11 cellular contexts compared by ENCODE assay signal in genomic region chr15:90593469-90594158, GRCh38.
DNase-seq lines count a peak whose midpoint lies in the region; ATAC-seq and TF ChIP-seq lines count a peak whose summit lies in the region.
"Had no signal": no experiment of that assay in that cellular context is flagged by ENCODE, and none has a peak within 500 bp of the region (broad histone marks: within the 10 kb centered on the region; RNA-seq: fewer than 3 reads in every experiment).

No MANE protein-coding gene starts in this region.

- H3K36me3 ChIP-seq in A673 (ENCODE audit: insufficient read depth, low read length, poor library complexity, severe bottlenecking) = no peaks in the 10 kb centered on the region
- no peaks in the 10 kb centered on the region for H3K36me3 ChIP-seq in mucosa of stomach (ENCODE audit: control insufficient read depth, insufficient read depth, low read length)

- H3K9ac ChIP-seq in mucosa of stomach (ENCODE audit: low read length) = peak overlapping the region; percentile 51

- TF ChIP-seq CTCF in A673 (conservative IDR thresholded peaks at IDR 0.05; ENCODE audit: low read depth, low read length) = no peak
- TF ChIP-seq CTCF in GM12864 (IDR thresholded peaks at IDR 0.05; ENCODE audit: low read depth, low read length, missing control alignments) = no peak

- H3K4me1 Mint-ChIP-seq in activated T-helper 2 cell treated with anti-CD3 and anti-CD28 coated beads, Interferon-gamma antibody, Interleukin-2, Interleukin-4, amounts not matched to agents 10 μg/mL and 5 μg/mL and 100 μg/mL, durations not matched to agents 14 hours and 24 hours and 36 hours (ENCODE audit: low read depth) = peaks cover 66% of the 10 kb centered on the region

- no peaks in the 10 kb centered on the region for H3K27me3 ChIP-seq in A673 (replicated peaks; ENCODE audit: insufficient read depth, low read depth, low read length, poor library complexity)
- no peaks in the 10 kb centered on the region for H3K27me3 ChIP-seq in mucosa of stomach (ENCODE audit: control insufficient read depth, insufficient read depth, low read length)

- no peak for DNase-seq in A673 (ENCODE audit: low spot score)
- no peak for DNase-seq in GM12864 (ENCODE audit: low read depth)
- no peak for DNase-seq in activated T-helper 2 cell treated with anti-CD3 and anti-CD28 coated beads, Interferon-gamma antibody, Interleukin-2, Interleukin-4, amounts not matched to agents 10 μg/mL and 5 μg/mL and 100 μg/mL, durations not matched to agents 14 hours and 24 hours and 36 hours (ENCODE audit: low spot score)
- DNase-seq in stimulated activated CD4-positive, alpha-beta T cell treated with anti-CD3 and anti-CD28 coated beads, Interleukin-4, amount 100 ng/mL, for 1 hour = no peak

- intact Hi-C loops in A673 (cut with micrococcal nuclease; ENCODE audit: unreplicated experiment) = loop anchor here (5.0 kb wide), 1 partner anchor 61 kb away; no protein-coding TSS in a partner anchor
- intact Hi-C loops in activated T-helper 2 cell treated with anti-CD3 and anti-CD28 coated beads, Interferon-gamma antibody, Interleukin-2, Interleukin-4, amounts not matched to agents 10 μg/mL and 5 μg/mL and 100 μg/mL, durations not matched to agents 14 hours and 24 hours and 36 hours (cut with micrococcal nuclease) = loop anchor here (1.0 to 2.0 kb wide), 3 partner anchors 23 to 28 kb away; no protein-coding TSS in a partner anchor

- no peak overlapping the region for H3K4me3 ChIP-seq in A673 (ENCODE audit: low read depth, low read length, poor library complexity, severe bottlenecking)
- H3K4me3 ChIP-seq in GM12864 (ENCODE audit: low read depth, low read length) = peak overlapping the region; percentile 13; the same call in 1 of the 2 replicates
- H3K4me3 ChIP-seq in mucosa of stomach (ENCODE audit: low read length) = no peak overlapping the region

- CTCF ChIA-PET in A673 (lab: Charles Lee) = no interaction called here

- H3K27me3 Mint-ChIP-seq in activated T-helper 2 cell treated with anti-CD3 and anti-CD28 coated beads, Interferon-gamma antibody, Interleukin-2, Interleukin-4, amounts not matched to agents 10 μg/mL and 5 μg/mL and 100 μg/mL, durations not matched to agents 14 hours and 24 hours and 36 hours (ENCODE audit: low read depth) = no peaks in the 10 kb centered on the region
- H3K27me3 Mint-ChIP-seq: progenitor cell of endocrine pancreas had no signal

- H3K9me3 ChIP-seq in A673 (ENCODE audit: low read depth, low read length, poor library complexity, severe bottlenecking) (no peaks in the 10 kb centered on the region), mucosa of stomach (ENCODE audit: control insufficient read depth, low read length) (no peaks in the 10 kb centered on the region)

- H3K9me3 Mint-ChIP-seq in activated T-helper 2 cell treated with anti-CD3 and anti-CD28 coated beads, Interferon-gamma antibody, Interleukin-2, Interleukin-4, amounts not matched to agents 10 μg/mL and 5 μg/mL and 100 μg/mL, durations not matched to agents 14 hours and 24 hours and 36 hours = no peaks in the 10 kb centered on the region
- H3K9me3 Mint-ChIP-seq: endodermal cell had no signal

- peak overlapping the region; percentile 78 for H3K4me3 Mint-ChIP-seq in activated T-helper 2 cell treated with anti-CD3 and anti-CD28 coated beads, Interferon-gamma antibody, Interleukin-2, Interleukin-4, amounts not matched to agents 10 μg/mL and 5 μg/mL and 100 μg/mL, durations not matched to agents 14 hours and 24 hours and 36 hours (ENCODE audit: low read depth)
- H3K4me3 Mint-ChIP-seq: endodermal cell had no signal

- H3K27ac Mint-ChIP-seq in activated T-helper 2 cell treated with anti-CD3 and anti-CD28 coated beads, Interferon-gamma antibody, Interleukin-2, Interleukin-4, amounts not matched to agents 10 μg/mL and 5 μg/mL and 100 μg/mL, durations not matched to agents 14 hours and 24 hours and 36 hours = peak overlapping the region; percentile 99
- H3K27ac Mint-ChIP-seq: endodermal cell, progenitor cell of endocrine pancreas had no signal

- no TSS peak for BruUV-seq in A673 (replicated peaks; lab: Mats Ljungman, UMichigan)

- H3K4me1 ChIP-seq in A673 (ENCODE audit: insufficient read depth, low read length, poor library complexity, severe bottlenecking) (peaks cover 30% of the 10 kb centered on the region), mucosa of stomach (ENCODE audit: control insufficient read depth, insufficient read depth, low read length) (peaks cover 47% of the 10 kb centered on the region)

- H3K36me3 Mint-ChIP-seq in activated T-helper 2 cell treated with anti-CD3 and anti-CD28 coated beads, Interferon-gamma antibody, Interleukin-2, Interleukin-4, amounts not matched to agents 10 μg/mL and 5 μg/mL and 100 μg/mL, durations not matched to agents 14 hours and 24 hours and 36 hours (ENCODE audit: low read depth) = peaks cover 70% of the 10 kb centered on the region

- H3K27ac ChIP-seq in A673 (ENCODE audit: low read depth, low read length, poor library complexity, severe bottlenecking) = peak overlapping the region; percentile 44
- H3K27ac ChIP-seq: HL-60 had no signal

- ATAC-seq in HG03196 (IDR thresholded peaks at IDR 0.05; ENCODE audit: unreplicated experiment) = no peak
- ATAC-seq in GM21737 (IDR thresholded peaks at IDR 0.05; ENCODE audit: unreplicated experiment) = no peak
- no peak for ATAC-seq in GM18517 (IDR thresholded peaks at IDR 0.05; ENCODE audit: unreplicated experiment)

- POLR2A ChIA-PET in A673 (lab: Charles Lee; ENCODE audit: low non-redundant PET) = no interaction called here
